Comparison of ENCODE assay signal across 15 cellular contexts in the genomic region with DNA sequence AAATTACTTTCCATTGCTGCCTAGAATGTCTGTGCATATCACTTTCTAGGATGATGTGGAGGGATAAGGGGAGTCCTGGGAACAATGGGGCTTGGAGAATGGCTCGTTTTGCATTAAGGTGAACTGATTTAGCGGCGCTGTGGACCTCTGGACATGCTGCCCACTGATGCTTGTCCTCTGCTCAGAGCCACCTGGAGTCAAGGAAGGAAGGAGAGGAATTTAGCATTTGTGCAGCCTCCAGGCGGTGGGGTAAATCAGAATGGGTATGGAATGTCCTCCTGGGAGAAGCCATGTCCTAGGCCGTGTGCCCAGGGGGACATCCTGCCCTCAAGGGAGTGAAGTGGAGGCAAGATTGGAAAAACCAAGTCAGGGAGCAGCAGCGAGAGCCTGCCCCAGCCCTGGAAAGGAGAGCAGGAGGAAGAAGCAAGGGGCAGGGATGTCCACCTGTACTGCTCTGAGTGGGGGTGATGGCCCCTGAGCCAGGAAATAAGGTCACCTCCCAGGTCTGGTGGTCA. TPM values are rescaled to one million over a fixed set of nuclear protein-coding genes. Genes with fewer than 3 reads are reported as not detected.
DNase-seq lines count a peak whose midpoint lies in the region; ATAC-seq and TF ChIP-seq lines count a peak whose summit lies in the region.
"Had no signal": no experiment of that assay in that cellular context is flagged by ENCODE, and none has a peak within 500 bp of the region (broad histone marks: within the 10 kb centered on the region; RNA-seq: fewer than 3 reads in every experiment).

No MANE protein-coding gene starts in this region.

- WGBS in neuronal stem cell (ENCODE audit: extremely low coverage in 2 of 2, insufficient read length in 2 of 2, insufficient replicate concordance in 1 of 2), 2 donors: no CpG with 5 or more reads among the region's 6 CpGs
- no CpG with 5 or more reads among the region's 6 CpGs for WGBS in mesendoderm (ENCODE audit: extremely low coverage, insufficient coverage, low lambda C conversion rate)

- H3K23ac ChIP-seq in neuronal stem cell (ENCODE audit: low read depth, low read length, poor library complexity) (no peak overlapping the region), mesendoderm (ENCODE audit: low read length) (no peak overlapping the region)

- no peak overlapping the region for H3K4ac ChIP-seq in neuronal stem cell (ENCODE audit: low read length)
- H3K4ac ChIP-seq in mesendoderm (ENCODE audit: low read depth, low read length): no peak overlapping the region

- H2BK15ac ChIP-seq in neuronal stem cell (ENCODE audit: low read length): no peak overlapping the region
- no peak overlapping the region for H2BK15ac ChIP-seq in mesendoderm (replicated peaks; ENCODE audit: low read depth)

- H3K27ac Mint-ChIP-seq in activated CD8-positive, alpha-beta memory T cell treated with anti-CD3 and anti-CD28 coated beads, Interleukin-2, amount 10 ng/mL, durations not matched to agents 7 days and 5 days: no peak overlapping the region
- H3K27ac Mint-ChIP-seq in HFFc6: no peak overlapping the region
- H3K27ac Mint-ChIP-seq: CD14-positive monocyte; CD8-positive, alpha-beta T cell had no signal

- no peak overlapping the region for H3K14ac ChIP-seq in neuronal stem cell (ENCODE audit: low read length)

- peak; percentile 15 for DNase-seq in activated CD8-positive, alpha-beta memory T cell treated with anti-CD3 and anti-CD28 coated beads, Interleukin-2, amount 10 ng/mL, durations not matched to agents 7 days and 5 days
- DNase-seq in activated CD8-positive, alpha-beta memory T cell treated with anti-CD3 and anti-CD28 coated beads for 24 hours: no peak
- DNase-seq in left kidney (ENCODE audit: low read depth, low spot score) (peak; percentile 67), neuronal stem cell (ENCODE audit: low spot score) (no peak), HFFc6 (no peak), mesendoderm (no peak)
- DNase-seq: CD8-positive, alpha-beta T cell; COR-L47; DND-41 had no signal

- CTCF ChIA-PET in activated CD8-positive, alpha-beta memory T cell treated with anti-CD3 and anti-CD28 coated beads, Interleukin-2, amount 10 ng/mL, durations not matched to agents 7 days and 5 days (lab: Charles Lee): no interaction called here

- H3K4me1 ChIP-seq in neuronal stem cell (ENCODE audit: control insufficient read depth in 2 of 2, insufficient read depth in 1 of 2, low read depth in 1 of 2, low read length in 2 of 2): peaks cover under 1 to 5% of the 10 kb centered on the region in 2 donors
- no peaks in the 10 kb centered on the region for H3K4me1 ChIP-seq in mesendoderm (ENCODE audit: control insufficient read depth, low read depth, low read length)
- H3K4me1 ChIP-seq: HAP-1 had no signal

- H3K27me3 Mint-ChIP-seq in activated CD8-positive, alpha-beta memory T cell treated with anti-CD3 and anti-CD28 coated beads, Interleukin-2, amount 10 ng/mL, durations not matched to agents 7 days and 5 days: peaks cover 10% of the 10 kb centered on the region
- H3K27me3 Mint-ChIP-seq in HFFc6 (ENCODE audit: insufficient read depth): peaks cover 28% of the 10 kb centered on the region

- H2BK5ac ChIP-seq in neuronal stem cell (ENCODE audit: low read length) (no peak overlapping the region), mesendoderm (ENCODE audit: low read length) (no peak overlapping the region)

- no peak overlapping the region for H2BK12ac ChIP-seq in neuronal stem cell (ENCODE audit: low read length)

- H3K4me2 ChIP-seq in neuronal stem cell (ENCODE audit: insufficient read depth, low read length, poor library complexity, severe bottlenecking) (no peak overlapping the region), mesendoderm (ENCODE audit: low read length) (no peak overlapping the region)

- no peaks in the 10 kb centered on the region for H3K4me1 Mint-ChIP-seq in activated CD8-positive, alpha-beta memory T cell treated with anti-CD3 and anti-CD28 coated beads, Interleukin-2, amount 10 ng/mL, durations not matched to agents 7 days and 5 days
- no peaks in the 10 kb centered on the region for H3K4me1 Mint-ChIP-seq in HFFc6 (ENCODE audit: low read depth)

- H3K79me1 ChIP-seq in neuronal stem cell (ENCODE audit: low read depth, low read length) (no peaks in the 10 kb centered on the region), mesendoderm (ENCODE audit: low read length) (no peaks in the 10 kb centered on the region)

- no peak for TF ChIP-seq CTCF in HFFc6 (IDR thresholded peaks at IDR 0.05)

- H3K9ac ChIP-seq in neuronal stem cell (ENCODE audit: low read depth, low read length, poor library complexity) (no peak overlapping the region), mesendoderm (ENCODE audit: low read length) (no peak overlapping the region)

- H4K91ac ChIP-seq in neuronal stem cell (ENCODE audit: low read depth, low read length, poor library complexity): no peak overlapping the region

- no peak overlapping the region for H2AFZ ChIP-seq in neuronal stem cell (ENCODE audit: low read length)

- no peaks in the 10 kb centered on the region for H3K9me3 Mint-ChIP-seq in activated CD8-positive, alpha-beta memory T cell treated with anti-CD3 and anti-CD28 coated beads, Interleukin-2, amount 10 ng/mL, durations not matched to agents 7 days and 5 days (ENCODE audit: low read depth)
- no peaks in the 10 kb centered on the region for H3K9me3 Mint-ChIP-seq in HFFc6
- H3K9me3 Mint-ChIP-seq: CD14-positive monocyte; CD8-positive, alpha-beta T cell had no signal

- H3K79me2 ChIP-seq in mesendoderm (ENCODE audit: control insufficient read depth, insufficient read depth, low read length): no peaks in the 10 kb centered on the region

- H3K4me3 ChIP-seq in neuronal stem cell (ENCODE audit: low read length in 2 of 2): peak overlapping the region in 1 of 2 donors; percentile 40
- H3K4me3 ChIP-seq in mesendoderm (ENCODE audit: low read length): no peak overlapping the region
- H3K4me3 ChIP-seq: HAP-1 had no signal

- H3K56ac ChIP-seq in mesendoderm (ENCODE audit: low read length): no peak overlapping the region

- peak overlapping the region; percentile 2 for H2AK5ac ChIP-seq in neuronal stem cell (ENCODE audit: low read depth, low read length)
- H2AK5ac ChIP-seq in mesendoderm (ENCODE audit: low read length): no peak overlapping the region

- H3K36me3 Mint-ChIP-seq in activated CD8-positive, alpha-beta memory T cell treated with anti-CD3 and anti-CD28 coated beads, Interleukin-2, amount 10 ng/mL, durations not matched to agents 7 days and 5 days: no peaks in the 10 kb centered on the region
- H3K36me3 Mint-ChIP-seq in HFFc6 (ENCODE audit: low read depth): no peaks in the 10 kb centered on the region
- H3K36me3 Mint-ChIP-seq: CD14-positive monocyte; CD8-positive, alpha-beta T cell had no signal

- H3K27ac ChIP-seq in neuronal stem cell (replicated peaks; ENCODE audit: low read length) (no peak overlapping the region), mesendoderm (ENCODE audit: low read depth, low read length) (no peak overlapping the region)
- H3K27ac ChIP-seq: 22Rv1 had no signal

- ATAC-seq in activated CD8-positive, alpha-beta memory T cell treated with anti-CD3 and anti-CD28 coated beads, Interleukin-2, amount 10 ng/mL, durations not matched to agents 7 days and 5 days: no peak
- no peak for ATAC-seq in HG03175 (IDR thresholded peaks at IDR 0.05; ENCODE audit: unreplicated experiment)
- ATAC-seq: CD8-positive, alpha-beta T cell had no signal

- H2BK120ac ChIP-seq in neuronal stem cell (ENCODE audit: low read depth, low read length) (no peak overlapping the region), mesendoderm (ENCODE audit: low read depth, low read length) (no peak overlapping the region)

- H3K9me3 ChIP-seq in neuronal stem cell (replicated peaks in 1 of 2; ENCODE audit: control insufficient read depth in 2 of 2, insufficient read depth in 1 of 2, low read depth in 1 of 2, low read length in 2 of 2): no peaks in the 10 kb centered on the region
- H3K9me3 ChIP-seq: HAP-1 had no signal

- H3K4me3 Mint-ChIP-seq in activated CD8-positive, alpha-beta memory T cell treated with anti-CD3 and anti-CD28 coated beads, Interleukin-2, amount 10 ng/mL, durations not matched to agents 7 days and 5 days: no peak overlapping the region
- no peak overlapping the region for H3K4me3 Mint-ChIP-seq in HFFc6
- H3K4me3 Mint-ChIP-seq: CD14-positive monocyte; CD8-positive, alpha-beta T cell had no signal

- no peak overlapping the region for H4K5ac ChIP-seq in mesendoderm (ENCODE audit: low read length)

- H3K36me3 ChIP-seq in neuronal stem cell (replicated peaks in 1 of 2; ENCODE audit: control insufficient read depth in 2 of 2, insufficient read depth in 2 of 2, low read length in 2 of 2) (no peaks in the 10 kb centered on the region), mesendoderm (ENCODE audit: control insufficient read depth, insufficient read depth, low read length) (no peaks in the 10 kb centered on the region)
- H3K36me3 ChIP-seq: HAP-1 had no signal

- H3K27me3 ChIP-seq in neuronal stem cell (ENCODE audit: control insufficient read depth in 3 of 3, insufficient read depth in 3 of 3, low read depth in 1 of 3, low read length in 3 of 3): no peaks in the 10 kb centered on the region
- H3K27me3 ChIP-seq in mesendoderm (ENCODE audit: insufficient read depth, low read length, poor library complexity): no peaks in the 10 kb centered on the region

- no peak overlapping the region for H4K8ac ChIP-seq in neuronal stem cell (ENCODE audit: low read depth, low read length)
- H4K8ac ChIP-seq in mesendoderm (ENCODE audit: low read depth, low read length): no peak overlapping the region

- H3K18ac ChIP-seq in neuronal stem cell (ENCODE audit: low read length) (no peak overlapping the region), mesendoderm (ENCODE audit: low read length) (no peak overlapping the region)

RNA-seq across cellular contexts. Expression of a gene that starts 37.8 kb away (rescaled TPM):
- total RNA-seq in activated CD8-positive, alpha-beta memory T cell treated with anti-CD3 and anti-CD28 coated beads, Interleukin-2, amount 10 ng/mL, durations not matched to agents 7 days and 5 days: not detected
- polyA plus RNA-seq in neuronal stem cell (2013, experiment 1 of 2): 0.04 TPM
- 0.03 TPM for polyA plus RNA-seq in neuronal stem cell (2013, experiment 2 of 2)
- under 1 TPM in 2 of 6 experiments, not detected in 4; 0.11 to 0.16 TPM for total RNA-seq in HFFc6 (2021; fragmentation: NEBNext Ultra II Directional; extraction: Animal tissue kit (Norgen Biotek cat#: 25700))
- 0.04 TPM for polyA plus RNA-seq in mesendoderm (2013, experiment 1 of 2)
- 0.03 TPM for polyA plus RNA-seq in mesendoderm (2013, experiment 2 of 2)
- total RNA-seq: A673; CD8-positive, alpha-beta T cell; H1 had no signal
- polyA plus RNA-seq: H1 had no signal

Comparison
In these comparisons a context has a peak if more than half of its experiments do, and no peak if none do; other contexts are left out.
1. DNase-seq: peak in activated CD8-positive, alpha-beta memory T cell treated with anti-CD3 and anti-CD28 coated beads, Interleukin-2, amount 10 ng/mL, durations not matched to agents 7 days and 5 days (single experiment) and left kidney (single experiment); none in activated CD8-positive, alpha-beta memory T cell treated with anti-CD3 and anti-CD28 coated beads for 24 hours (single experiment), neuronal stem cell (single experiment), HFFc6 (single experiment) and mesendoderm (single experiment).